In genomic region chr18:73827801-73828200, GRCh38 we compare ENCODE assay signal across 26 cellular contexts.
DNase-seq lines count a peak whose midpoint lies in the region; ATAC-seq, FAIRE-seq and TF ChIP-seq lines count a peak whose summit lies in the region.
"Had no signal": no experiment of that assay in that cellular context is flagged by ENCODE, and none has a peak within 500 bp of the region (broad histone marks: within the 10 kb centered on the region; RNA-seq: fewer than 3 reads in every experiment).

No MANE protein-coding gene starts in this region.

- no peak overlapping the region for H3K27ac Mint-ChIP-seq in GM23338
- H3K27ac Mint-ChIP-seq: IgD-negative memory B cell had no signal

- H3K4me3 ChIP-seq in WERI-Rb-1 (ENCODE audit: low read depth, low read length) (no peak overlapping the region), mesendoderm (ENCODE audit: low read length) (no peak overlapping the region), prostate gland (no peak overlapping the region), GM23338 (no peak overlapping the region)
- H3K4me3 ChIP-seq: SJCRH30 had no signal

- intact Hi-C loops in prostate gland (cut with DNase I), result no loop called here

- peaks cover 17% of the 10 kb centered on the region; the same call in 1 of the 2 replicates for H3K9me2 ChIP-seq in GM23338 (ENCODE audit: insufficient read depth)

- H3K27ac ChIP-seq in WERI-Rb-1 (no peak overlapping the region), mesendoderm (ENCODE audit: low read depth, low read length) (no peak overlapping the region), prostate gland (no peak overlapping the region), GM23338 (ENCODE audit: low read depth) (no peak overlapping the region)
- H3K27ac ChIP-seq: KMS-11, SJCRH30 had no signal

- no peaks in the 10 kb centered on the region for H4K20me1 ChIP-seq in GM23338 (replicated peaks; ENCODE audit: insufficient read depth)

- no CpG with 5 or more reads among the region's 7 CpGs for WGBS in mesendoderm (ENCODE audit: extremely low coverage, insufficient coverage, low lambda C conversion rate)
- 93% methylated on average over 7 of the region's 7 CpGs for WGBS in prostate gland

- no peak overlapping the region for H2BK120ac ChIP-seq in mesendoderm (ENCODE audit: low read depth, low read length)

- H3K9me3 Mint-ChIP-seq in GM23338, result peaks cover 3% of the 10 kb centered on the region; the same call in 2 of the 3 replicates

- H3K79me2 ChIP-seq in mesendoderm (ENCODE audit: control insufficient read depth, insufficient read depth, low read length) (no peaks in the 10 kb centered on the region), GM23338 (replicated peaks; ENCODE audit: insufficient read depth) (no peaks in the 10 kb centered on the region)

- no peaks in the 10 kb centered on the region for H3F3A ChIP-seq in GM23338 (replicated peaks; ENCODE audit: low read depth)

- ATAC-seq in GM23338, result no peak
- ATAC-seq: HCT116, Right ventricle myocardium inferior had no signal

- H3K4me1 ChIP-seq in mesendoderm (ENCODE audit: control insufficient read depth, low read depth, low read length), result no peaks in the 10 kb centered on the region
- H3K4me1 ChIP-seq in prostate gland (replicated peaks), result no peaks in the 10 kb centered on the region
- no peaks in the 10 kb centered on the region for H3K4me1 ChIP-seq in GM23338 (ENCODE audit: insufficient read depth)
- H3K4me1 ChIP-seq: SJCRH30 had no signal

- H3K27me3 ChIP-seq in WERI-Rb-1 (ENCODE audit: insufficient read depth, low read depth, severe bottlenecking) (no peaks in the 10 kb centered on the region), mesendoderm (ENCODE audit: insufficient read depth, low read length, poor library complexity) (no peaks in the 10 kb centered on the region), prostate gland (replicated peaks; ENCODE audit: insufficient read depth) (no peaks in the 10 kb centered on the region), GM23338 (ENCODE audit: insufficient read depth) (no peaks in the 10 kb centered on the region)
- H3K27me3 ChIP-seq: SJCRH30 had no signal

- no peak overlapping the region for H2BK5ac ChIP-seq in mesendoderm (ENCODE audit: low read length)

- no peaks in the 10 kb centered on the region for H3K79me1 ChIP-seq in mesendoderm (ENCODE audit: low read length)

- no peak for TF ChIP-seq CTCF in D721Med (IDR thresholded peaks at IDR 0.05; ENCODE audit: insufficient read depth, missing control alignments)
- no peak for TF ChIP-seq CTCF in WERI-Rb-1 (IDR thresholded peaks at IDR 0.05; ENCODE audit: low read depth, low read length)
- TF ChIP-seq CTCF in prostate gland (IDR thresholded peaks at IDR 0.05), result no peak
- TF ChIP-seq CTCF in GM23338 (conservative IDR thresholded peaks at IDR 0.05; ENCODE audit: low read depth in 2 of 2), result no peak

- H3K27me3 Mint-ChIP-seq in GM23338 (ENCODE audit: insufficient read depth, low read depth, poor library complexity), result peaks cover 7% of the 10 kb centered on the region
- H3K27me3 Mint-ChIP-seq: IgD-negative memory B cell had no signal

- no peak overlapping the region for H2BK15ac ChIP-seq in mesendoderm (replicated peaks; ENCODE audit: low read depth)

- no peak overlapping the region for H3K9ac ChIP-seq in mesendoderm (ENCODE audit: low read length)
- H3K9ac ChIP-seq: KMS-11 had no signal

- no peak overlapping the region for H2AFZ ChIP-seq in GM23338

- H3K4ac ChIP-seq in mesendoderm (ENCODE audit: low read depth, low read length), result no peak overlapping the region

- no peak for TF ChIP-seq POLR2A in prostate gland (IDR thresholded peaks at IDR 0.05)

- H3K9me3 ChIP-seq in WERI-Rb-1 (ENCODE audit: severe bottlenecking) (peaks cover 3% of the 10 kb centered on the region), prostate gland (no peaks in the 10 kb centered on the region)
- H3K9me3 ChIP-seq: SJCRH30 had no signal

- H2AK5ac ChIP-seq in mesendoderm (ENCODE audit: low read length), result no peak overlapping the region

- H3K36me3 ChIP-seq in WERI-Rb-1, result no peaks in the 10 kb centered on the region
- H3K36me3 ChIP-seq in mesendoderm (ENCODE audit: control insufficient read depth, insufficient read depth, low read length), result no peaks in the 10 kb centered on the region
- H3K36me3 ChIP-seq in prostate gland, result no peaks in the 10 kb centered on the region
- no peaks in the 10 kb centered on the region for H3K36me3 ChIP-seq in GM23338 (ENCODE audit: insufficient read depth)
- H3K36me3 ChIP-seq: SJCRH30 had no signal

- no peak overlapping the region for H3K56ac ChIP-seq in mesendoderm (ENCODE audit: low read length)

- no peaks in the 10 kb centered on the region for H3K36me3 Mint-ChIP-seq in GM23338 (ENCODE audit: low read depth)
- H3K36me3 Mint-ChIP-seq: IgD-negative memory B cell had no signal

- H3K4me1 Mint-ChIP-seq in GM23338, result peaks cover 4% of the 10 kb centered on the region; the same call in 2 of the 3 replicates
- H3K4me1 Mint-ChIP-seq: IgD-negative memory B cell had no signal

- H3K4me3 Mint-ChIP-seq in GM23338, result no peak overlapping the region
- H3K4me3 Mint-ChIP-seq: IgD-negative memory B cell had no signal

- H3K18ac ChIP-seq in mesendoderm (ENCODE audit: low read length), result no peak overlapping the region

- H4K8ac ChIP-seq in mesendoderm (ENCODE audit: low read depth, low read length), result no peak overlapping the region

- FAIRE-seq in D721Med (lab: Jason Lieb, UNC) (peak; percentile 85), GM19239 (lab: Jason Lieb, UNC) (no peak)
- FAIRE-seq: GM18507, H1 had no signal

- H3K23ac ChIP-seq in mesendoderm (ENCODE audit: low read length), result no peak overlapping the region

- H3K4me2 ChIP-seq in mesendoderm (ENCODE audit: low read length) (no peak overlapping the region), GM23338 (no peak overlapping the region)
- H3K4me2 ChIP-seq: KMS-11 had no signal

- DNase-seq in D721Med (ENCODE audit: insufficient read length, low spot score) (no peak), OCI-M1 (lab: John Stamatoyannopoulos, UW) (peak; percentile 5), WERI-Rb-1 (peak; percentile 28), mesendoderm (peak; percentile 1), prostate gland (ENCODE audit: low spot score) (no peak), GM19239 (ENCODE audit: insufficient read length, low spot score) (no peak), GM23338 (ENCODE audit: low spot score) (no peak), kidney glomerular epithelial cell (lab: John Stamatoyannopoulos, UW) (no peak)
- DNase-seq: 8988T, ACHN, Calu3, DMS153, DND-41, NCI-H1048, NCI-H1417, NCI-H1694, NCI-H2029 treated with DMSO at 0.1 percent for 48 hours, NCI-H446 treated with DMSO at 0.1 percent for 48 hours, NCI-H526, SJCRH30 had no signal

- H4K5ac ChIP-seq in mesendoderm (ENCODE audit: low read length), result no peak overlapping the region

TF ChIP-seq in GM23338, 12 proteins besides CTCF, POLR2A, EP300 and RAD21:
- no peak for TF ChIP-seq EZH2phosphoT487 (IDR thresholded peaks at IDR 0.05; ENCODE audit: unreplicated experiment)

Comparison
In these comparisons a context has a peak if more than half of its experiments do, and no peak if none do; other contexts are left out.
1. DNase-seq: peak in OCI-M1 (single experiment), WERI-Rb-1 (single experiment) and mesendoderm (single experiment); none in D721Med (single experiment), prostate gland (single experiment), GM19239 (single experiment), GM23338 (single experiment) and kidney glomerular epithelial cell (single experiment).